Comparison of ENCODE assay signal across 17 cellular contexts in genomic region chr20:23920936-23921335, GRCh38. TPM values are rescaled to one million over a fixed set of nuclear protein-coding genes. Genes with fewer than 3 reads are reported as not detected.
DNase-seq lines count a peak whose midpoint lies in the region; ATAC-seq lines count a peak whose summit lies in the region.
"Had no signal": no experiment of that assay in that cellular context is flagged by ENCODE, and none has a peak within 500 bp of the region (broad histone marks: within the 10 kb centered on the region; RNA-seq: fewer than 3 reads in every experiment).

No MANE protein-coding gene starts in this region.

- peaks cover 69 to 70% of the 10 kb centered on the region in 2 donors for H3K4me1 Mint-ChIP-seq in effector memory CD8-positive, alpha-beta T cell (ENCODE audit: low read depth in 2 of 2)
- peaks cover 58% of the 10 kb centered on the region for H3K4me1 Mint-ChIP-seq in stimulated activated naive CD8-positive, alpha-beta T cell treated with anti-CD3 and anti-CD28 coated beads, Interleukin-15, amount 100 ng/mL, for 72 hours

- H3K27me3 Mint-ChIP-seq in effector memory CD8-positive, alpha-beta T cell: no peaks in the 10 kb centered on the region
- H3K27me3 Mint-ChIP-seq in stimulated activated naive CD8-positive, alpha-beta T cell treated with anti-CD3 and anti-CD28 coated beads, Interleukin-15, amount 100 ng/mL, for 72 hours: no peaks in the 10 kb centered on the region

- peak overlapping the region; percentile 58 to 71 for H3K4me3 Mint-ChIP-seq in effector memory CD8-positive, alpha-beta T cell
- no peak overlapping the region for H3K4me3 Mint-ChIP-seq in stimulated activated naive CD8-positive, alpha-beta T cell treated with anti-CD3 and anti-CD28 coated beads, Interleukin-15, amount 100 ng/mL, for 72 hours
- H3K4me3 Mint-ChIP-seq: natural killer cell treated with Interleukin-12 subunit alpha and Interleukin-12 subunit beta and Interleukin-15 and Interleukin-18, amount 100 ng/mL, for 72 hours had no signal

- peaks cover 4% of the 10 kb centered on the region for H3K36me3 Mint-ChIP-seq in effector memory CD8-positive, alpha-beta T cell (ENCODE audit: insufficient read depth)
- H3K36me3 Mint-ChIP-seq: natural killer cell treated with Interleukin-12 subunit alpha and Interleukin-12 subunit beta and Interleukin-15 and Interleukin-18, amount 100 ng/mL, for 72 hours had no signal

- DNase-seq in Right ventricle myocardium superior (no peak), cardiac septum (ENCODE audit: low spot score) (no peak), NCI-H2029 treated with DMSO at 0.1 percent for 48 hours (lab: John Stamatoyannopoulos, UW) (peak; percentile 34), caudate nucleus (lab: John Stamatoyannopoulos, UW) (no peak), iPS-NIHi11 (ENCODE audit: low spot score) (no peak)
- DNase-seq in effector memory CD8-positive, alpha-beta T cell: no peak
- DNase-seq in stimulated activated naive CD8-positive, alpha-beta T cell treated with anti-CD3 and anti-CD28 coated beads, Interleukin-15, amount 100 ng/mL, for 72 hours: no peak
- DNase-seq: activated T-cell treated with anti-CD3 and anti-CD28 coated beads, Interleukin-2, amount 50 U/mL, for 1 hour; COR-L47; foreskin keratinocyte; GOT3; mammary epithelial cell had no signal

- H3K9me3 Mint-ChIP-seq in effector memory CD8-positive, alpha-beta T cell: peaks cover 0 to 2% of the 10 kb centered on the region in 2 donors
- no peaks in the 10 kb centered on the region for H3K9me3 Mint-ChIP-seq in stimulated activated naive CD8-positive, alpha-beta T cell treated with anti-CD3 and anti-CD28 coated beads, Interleukin-15, amount 100 ng/mL, for 72 hours
- H3K9me3 Mint-ChIP-seq: natural killer cell treated with Interleukin-12 subunit alpha and Interleukin-12 subunit beta and Interleukin-15 and Interleukin-18, amount 100 ng/mL, for 72 hours had no signal

- H3K27ac ChIP-seq in caudate nucleus (ENCODE audit: low read depth, low read length): no peak overlapping the region
- H3K27ac ChIP-seq: foreskin keratinocyte, HL-60 had no signal

- intact Hi-C loops in Right ventricle myocardium superior (cut with DNase I) (no loop called here), cardiac septum (cut with DNase I) (no loop called here)

- H3K27ac Mint-ChIP-seq in effector memory CD8-positive, alpha-beta T cell: peak overlapping the region; percentile 82 to 86
- H3K27ac Mint-ChIP-seq in stimulated activated naive CD8-positive, alpha-beta T cell treated with anti-CD3 and anti-CD28 coated beads, Interleukin-15, amount 100 ng/mL, for 72 hours: peak overlapping the region; percentile 35 to 75

- peak; percentile 48 for ATAC-seq in Right ventricle myocardium superior (ENCODE audit: poor library complexity)
- no peak for ATAC-seq in effector memory CD8-positive, alpha-beta T cell (replicated peaks)
- ATAC-seq in stimulated activated naive CD8-positive, alpha-beta T cell treated with anti-CD3 and anti-CD28 coated beads, Interleukin-15, amount 100 ng/mL, for 72 hours: no peak
- no peak for ATAC-seq in HG02852 (IDR thresholded peaks at IDR 0.05; ENCODE audit: unreplicated experiment)
- ATAC-seq: K562 had no signal

RNA-seq across cellular contexts. Expression of gene CST5, which starts 41.4 kb away (rescaled TPM):
- total RNA-seq in Right ventricle myocardium superior (not detected), cardiac septum (not detected)
- total RNA-seq: foreskin keratinocyte; K562; mammary epithelial cell; natural killer cell treated with Interleukin-12 subunit alpha and Interleukin-12 subunit beta and Interleukin-15 and Interleukin-18, amount 100 ng/mL, for 72 hours; NCI-H460 had no signal

Comparison
In these comparisons a context has a peak if more than half of its experiments do, and no peak if none do; other contexts are left out.
1. H3K4me3 Mint-ChIP-seq: peak in effector memory CD8-positive, alpha-beta T cell (2 of 2); none in stimulated activated naive CD8-positive, alpha-beta T cell treated with anti-CD3 and anti-CD28 coated beads, Interleukin-15, amount 100 ng/mL, for 72 hours (0 of 2).